ENCODE assay signal across 8 cellular contexts in genomic region chr1:204516180-204516879, GRCh38. TPM values are rescaled to one million over a fixed set of nuclear protein-coding genes. Genes with fewer than 3 reads are reported as not detected.
DNase-seq lines count a peak whose midpoint lies in the region; ATAC-seq, FAIRE-seq and TF ChIP-seq lines count a peak whose summit lies in the region.

Gene MDM4, plus strand, starts transcription at chr1:204516406. Its CDS starts 9,113 bp downstream, at chr1:204525519.

- peak within 1 kb of the TSS; percentile 86 for H3K9ac ChIP-seq in SU-DHL-6 (ENCODE audit: low read length)

- H2AFZ ChIP-seq in SU-DHL-6 (ENCODE audit: low read depth, low read length, severe bottlenecking) = peak within 1 kb of the TSS; percentile 85

- H3K9me3 ChIP-seq in SU-DHL-6 (ENCODE audit: insufficient read depth, low read length) (no peaks in the 10 kb centered on the region), pancreas (no peaks in the 10 kb centered on the region), thyroid gland (no peaks in the 10 kb centered on the region)

- ATAC-seq in HG02798 (IDR thresholded peaks at IDR 0.05; ENCODE audit: poor library complexity, unreplicated experiment) (peak; percentile 85), Right ventricle myocardium inferior (peak; percentile 99), pancreas (peak; percentile 97 to 98 (median 98))

- H3K9me2 ChIP-seq in SU-DHL-6 (replicated peaks; ENCODE audit: insufficient read depth, low read length) = no peaks in the 10 kb centered on the region

- H3K4me2 ChIP-seq in SU-DHL-6 (ENCODE audit: low read depth, low read length, poor library complexity, severe bottlenecking) = peak within 1 kb of the TSS; percentile 71

- TF ChIP-seq CTCF in GM12875 (IDR thresholded peaks at IDR 0.05; ENCODE audit: borderline replicate concordance, insufficient read depth, low read depth, low read length) = no peak
- no peak for TF ChIP-seq CTCF in SU-DHL-6 (IDR thresholded peaks at IDR 0.05; ENCODE audit: insufficient read depth, low read length, poor library complexity, severe bottlenecking)
- TF ChIP-seq CTCF in pancreas (IDR thresholded peaks at IDR 0.05) = no peak
- no peak for TF ChIP-seq CTCF in thyroid gland (IDR thresholded peaks at IDR 0.05)

- H3K27ac ChIP-seq in SU-DHL-6 (ENCODE audit: low read depth, low read length) = peak within 1 kb of the TSS; percentile 96
- H3K27ac ChIP-seq in pancreas = peak within 1 kb of the TSS; percentile 85 to 96 (median 92)
- H3K27ac ChIP-seq in thyroid gland = peak within 1 kb of the TSS; percentile 85 to 91 (median 91)

- H3K36me3 ChIP-seq in SU-DHL-6 (ENCODE audit: low read length) (no peaks in the 10 kb centered on the region; the same call in 1 of the 2 replicates), pancreas (no peaks in the 10 kb centered on the region), thyroid gland (no peaks in the 10 kb centered on the region)

- no peak for FAIRE-seq in pancreas (lab: Jason Lieb, UNC)

- peaks cover 48% of the 10 kb centered on the region for H3K79me2 ChIP-seq in SU-DHL-6 (ENCODE audit: insufficient read depth, low read length)

- DNase-seq in NCI-H1417 treated with DMSO at 0.1 percent for 48 hours (lab: John Stamatoyannopoulos, UW) (peak; percentile 98), Right ventricle myocardium inferior (ENCODE audit: missing footprints) (peak; percentile 95), pancreas (peak; percentile 87 to 94 (median 92)), thyroid gland (peak; percentile 93)
- DNase-seq in activated naive CD8-positive, alpha-beta T cell treated with anti-CD3 and anti-CD28 coated beads, Interleukin-2, amount 50 U/mL, for 16 hours (ENCODE audit: low read depth, low spot score) = peak; percentile 89

- no peaks in the 10 kb centered on the region for H3K27me3 ChIP-seq in SU-DHL-6 (ENCODE audit: low read length)
- no peaks in the 10 kb centered on the region for H3K27me3 ChIP-seq in pancreas
- no peaks in the 10 kb centered on the region for H3K27me3 ChIP-seq in thyroid gland

- peak in 1 of 2 donors; percentile 84 for TF ChIP-seq POLR2A in thyroid gland (IDR thresholded peaks at IDR 0.05)

- H3F3A ChIP-seq in SU-DHL-6 (ENCODE audit: insufficient read depth) = peaks cover 74% of the 10 kb centered on the region

- H4K20me1 ChIP-seq in SU-DHL-6 (ENCODE audit: low read depth, low read length) = peaks cover 6% of the 10 kb centered on the region; the same call in 1 of the 2 replicates

- peak within 1 kb of the TSS; percentile 75 for H3K4me3 ChIP-seq in GM12875 (ENCODE audit: low read depth, low read length)
- H3K4me3 ChIP-seq in SU-DHL-6 (ENCODE audit: insufficient read depth, low read length, poor library complexity, severe bottlenecking) = peak within 1 kb of the TSS; percentile 89
- peak within 1 kb of the TSS; percentile 58 to 87 (median 73) for H3K4me3 ChIP-seq in pancreas
- peak within 1 kb of the TSS; percentile 67 to 85 (median 70) for H3K4me3 ChIP-seq in thyroid gland (replicated peaks in 1 of 3)

- H3K4me1 ChIP-seq in pancreas = peaks cover 0 to 13% (median 7%) of the 10 kb centered on the region in 3 donors
- peaks cover 16 to 28% of the 10 kb centered on the region in 2 donors for H3K4me1 ChIP-seq in thyroid gland

- WGBS in pancreas, 2 donors = 0 to 1% methylated on average over 43 of the region's 43 CpGs
- WGBS in thyroid gland, 2 donors = 1 to 2% methylated on average over 27 to 40 of the region's 43 CpGs

- intact Hi-C loops in Right ventricle myocardium inferior (cut with DNase I) = loop anchor here (1.0 kb wide), 1 partner anchor 9 kb away; no protein-coding TSS in a partner anchor
- intact Hi-C loops in pancreas (cut with DNase I) = no loop called here
- intact Hi-C loops in thyroid gland (cut with DNase I) = no loop called here

RNA-seq across cellular contexts. Expression of gene MDM4, which starts in this region (rescaled TPM):
- total RNA-seq in Right ventricle myocardium inferior (28.6 TPM), pancreas (10 to 100 TPM; 31.1 to 53.0 (median 37.6) TPM), thyroid gland (100 to 1,000 TPM in 2 of 4 donors, 10 to 100 TPM in 2; 72.3 to 177 (median 102) TPM)
- 10 to 100 TPM; 13.5 to 16.4 TPM for polyA plus RNA-seq in pancreas

Comparison
In these comparisons a context has a peak if more than half of its experiments do, and no peak if none do; other contexts are left out.
1. Peak in every context shown above with its lines: DNase-seq, ATAC-seq, H3K4me3 ChIP-seq and H3K27ac ChIP-seq.